ENCODE assay signal across 1 cellular context in genomic region chr5:16862777-16863176, GRCh38.
TF ChIP-seq lines count a peak whose summit lies in the region.

No MANE protein-coding gene starts in this region.

TF ChIP-seq in H1, 55 proteins besides CTCF, POLR2A, EP300 and RAD21 (continued from another document):
- TF ChIP-seq NRF1 (IDR thresholded peaks at IDR 0.05; ENCODE audit: low read depth, low read length) (no peak), HDAC2 (IDR thresholded peaks at IDR 0.05; ENCODE audit: borderline replicate concordance in 1 of 2, low read depth in 2 of 2, low read length in 2 of 2) (no peak), CREB1 (IDR thresholded peaks at IDR 0.05) (no peak), CTBP2 (IDR thresholded peaks at IDR 0.05; ENCODE audit: borderline replicate concordance, insufficient read depth, insufficient read length, low read length) (no peak)
